8 cellular contexts compared by ENCODE assay signal in the genomic region with DNA sequence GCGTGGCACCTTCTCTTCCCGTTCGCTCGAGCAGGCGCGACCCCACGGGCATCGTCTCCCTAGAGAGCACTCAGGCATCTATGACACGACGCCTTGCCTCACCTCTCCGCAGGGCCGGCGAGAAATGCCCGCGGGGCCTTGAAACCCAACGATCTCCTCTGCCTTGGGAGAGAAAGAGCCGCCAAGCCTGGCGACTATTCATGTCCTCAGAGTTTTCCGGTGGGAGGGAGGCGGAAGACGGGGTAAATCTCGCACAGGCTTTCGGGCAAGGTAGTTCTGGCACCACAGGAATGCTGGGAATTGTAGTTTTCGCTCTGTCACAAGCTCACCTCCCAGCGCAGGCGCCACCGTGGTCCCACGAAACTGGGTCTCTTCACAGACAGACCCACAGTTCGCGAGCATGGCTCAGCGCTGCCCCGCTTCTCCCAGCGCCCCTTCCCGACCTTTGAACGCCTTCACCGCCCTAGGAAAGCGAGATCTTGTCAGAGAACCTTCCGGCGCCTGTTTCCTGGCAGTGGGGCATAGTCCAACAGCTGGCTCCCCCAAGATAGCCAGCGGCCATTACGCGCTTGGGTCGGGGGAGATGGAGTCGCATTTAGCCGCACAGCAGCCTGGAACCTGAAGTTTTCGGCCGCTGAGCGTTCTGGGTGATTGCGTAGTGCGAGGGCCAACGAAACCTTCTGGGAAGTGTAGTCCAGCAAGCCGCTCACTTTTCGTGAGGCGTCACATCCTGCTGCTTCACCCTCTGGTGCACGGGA. TPM values are rescaled to one million over a fixed set of nuclear protein-coding genes. Genes with fewer than 3 reads are reported as not detected.
A peak's percentile ranks its signal among the peaks of the same experiment; 100 is the strongest.
DNase-seq lines count a peak whose midpoint lies in the region; ATAC-seq, FAIRE-seq and TF ChIP-seq lines count a peak whose summit lies in the region.

A gene with protein sequence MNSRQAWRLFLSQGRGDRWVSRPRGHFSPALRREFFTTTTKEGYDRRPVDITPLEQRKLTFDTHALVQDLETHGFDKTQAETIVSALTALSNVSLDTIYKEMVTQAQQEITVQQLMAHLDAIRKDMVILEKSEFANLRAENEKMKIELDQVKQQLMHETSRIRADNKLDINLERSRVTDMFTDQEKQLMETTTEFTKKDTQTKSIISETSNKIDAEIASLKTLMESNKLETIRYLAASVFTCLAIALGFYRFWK (minus strand): TSS at position 597 of the 758 bp plus-strand sequence. CDS start 395 bp downstream, at position 202.

- peak within 1 kb of the TSS; percentile 89 for H2AFZ ChIP-seq in OCI-LY7 (ENCODE audit: low read length)
- peak within 1 kb of the TSS; percentile 76 for H2AFZ ChIP-seq in endothelial cell of umbilical vein (ENCODE audit: low read depth, low read length)

- POLR2A ChIA-PET in OCI-LY7 (lab: Charles Lee), result interaction anchor here (1.0 to 1.7 kb wide), 3 partner anchors 10 to 385 kb away, joined by 3 to 5 read pairs (median 3); a partner anchor contains a TSS
- POLR2A ChIA-PET in endothelial cell of umbilical vein (lab: Charles Lee), result interaction anchor here (1.0 to 1.2 kb wide), 2 partner anchors 26 to 129 kb away, joined by 3 to 5 read pairs; a partner anchor contains a TSS

- H3K27ac ChIP-seq in OCI-LY7 (ENCODE audit: low read depth, low read length, poor library complexity, severe bottlenecking) (peak within 1 kb of the TSS; percentile 76), endothelial cell of umbilical vein (ENCODE audit: insufficient read depth, low read depth, low read length) (peak within 1 kb of the TSS; percentile 86)

- H3K4me3 ChIP-seq in OCI-LY7 (ENCODE audit: low read depth, low read length, poor library complexity, severe bottlenecking) (peak within 1 kb of the TSS; percentile 76), endothelial cell of umbilical vein (replicated peaks in 1 of 3; ENCODE audit: insufficient read depth in 1 of 3, low read depth in 1 of 3, low read length in 3 of 3) (peak within 1 kb of the TSS; percentile 47 to 100 (median 85))

- H3K4me1 ChIP-seq in OCI-LY7 (ENCODE audit: insufficient read depth, low read length, poor library complexity, severe bottlenecking), result peaks cover 60% of the 10 kb centered on the region
- peaks cover 9% of the 10 kb centered on the region for H3K4me1 ChIP-seq in endothelial cell of umbilical vein (ENCODE audit: control insufficient read depth, extremely low read depth, insufficient read depth, low read length)

- H4K20me1 ChIP-seq in OCI-LY7 (ENCODE audit: insufficient read depth, low read length) (no peaks in the 10 kb centered on the region; the same call in 1 of the 2 replicates), endothelial cell of umbilical vein (replicated peaks; ENCODE audit: control insufficient read depth, extremely low read depth, insufficient read depth, low read length) (no peaks in the 10 kb centered on the region)

- H3K79me2 ChIP-seq in OCI-LY7 (ENCODE audit: insufficient read depth, low read depth, low read length) (peaks cover 25% of the 10 kb centered on the region), endothelial cell of umbilical vein (ENCODE audit: control insufficient read depth, insufficient read depth, low read length) (peaks cover 36% of the 10 kb centered on the region)

- H3K9me3 ChIP-seq in OCI-LY7 (ENCODE audit: low read length), result no peaks in the 10 kb centered on the region; the same call in 1 of the 2 replicates
- no peaks in the 10 kb centered on the region for H3K9me3 ChIP-seq in endothelial cell of umbilical vein (replicated peaks; ENCODE audit: control insufficient read depth, insufficient read depth, low read length)

- dilution Hi-C loops in endothelial cell of umbilical vein (cut with MboI; ENCODE audit: extremely low pct_ligation_motif_present, low sequenced_read_pairs), result no loop called here

- DNase-seq in DMS 273 (lab: John Stamatoyannopoulos, UW; ENCODE audit: unreplicated experiment) (peak; percentile 97), HuH-7.5 (ENCODE audit: low spot score) (peak; percentile 62), OCI-LY7 (ENCODE audit: low spot score) (peak; percentile 98), activated T-cell treated with anti-CD3 and anti-CD28 coated beads for 1 hour (ENCODE audit: low read depth) (peak; percentile 84), endothelial cell of umbilical vein (ENCODE audit: low read depth, low spot score) (peak; percentile 98), midbrain (lab: John Stamatoyannopoulos, UW) (peak; percentile 99)
- DNase-seq in stimulated activated CD8-positive, alpha-beta memory T cell treated with anti-CD3 and anti-CD28 coated beads, Interleukin-2, amount 100 ng/mL, for 1 hour (ENCODE audit: low read depth in 2 of 2), result peak; percentile 75 to 82

- BruUV-seq in OCI-LY7 (replicated peaks; lab: Mats Ljungman, UMichigan) (no TSS peak), endothelial cell of umbilical vein (replicated peaks; lab: Mats Ljungman, UMichigan) (TSS peak; percentile 82)

- CTCF ChIA-PET in OCI-LY7 (lab: Charles Lee; ENCODE audit: unreplicated experiment) (interaction anchor here (1.0 kb wide), 1 partner anchor 9 kb away, joined by 4 read pairs; no protein-coding TSS in a partner anchor), endothelial cell of umbilical vein (lab: Charles Lee) (interaction anchor here (0.7 to 1.1 kb wide), 4 partner anchors 10 to 359 kb away, joined by 3 to 5 read pairs (median 3); no protein-coding TSS in a partner anchor)

- peak within 1 kb of the TSS; percentile 90 for H3K9ac ChIP-seq in endothelial cell of umbilical vein (replicated peaks; ENCODE audit: extremely low read depth, insufficient read depth, low read length)

- peaks cover 0 to under 1% of the 10 kb centered on the region in 2 experiments for H3K27me3 ChIP-seq in endothelial cell of umbilical vein (ENCODE audit: control insufficient read depth in 2 of 2, insufficient read depth in 2 of 2, low read length in 2 of 2)

- peak; percentile 91 for FAIRE-seq in endothelial cell of umbilical vein (lab: Jason Lieb, UNC)

- H3K9me2 ChIP-seq in OCI-LY7 (ENCODE audit: insufficient read depth, low read length), result no peaks in the 10 kb centered on the region

- peak; percentile 92 for TF ChIP-seq POLR2A in endothelial cell of umbilical vein (IDR thresholded peaks at IDR 0.05; ENCODE audit: low read depth, low read length)

- H3K4me2 ChIP-seq in OCI-LY7 (ENCODE audit: low read length), result peak within 1 kb of the TSS; percentile 95
- peak within 1 kb of the TSS; percentile 90 for H3K4me2 ChIP-seq in endothelial cell of umbilical vein (ENCODE audit: insufficient read depth, low read length)

- ATAC-seq in GM21526 (IDR thresholded peaks at IDR 0.05; ENCODE audit: low FRiP score, unreplicated experiment), result peak; percentile 88

- no peaks in the 10 kb centered on the region for H3K9me1 ChIP-seq in endothelial cell of umbilical vein (replicated peaks; ENCODE audit: control insufficient read depth, extremely low read depth, insufficient read depth, low read length)

- intact Hi-C loops in OCI-LY7 (cut with micrococcal nuclease; ENCODE audit: unreplicated experiment) (loop anchor here (1.0 to 10.0 kb wide), 6 partner anchors 130 to 731 kb away; a partner anchor contains a TSS), endothelial cell of umbilical vein (cut with micrococcal nuclease) (loop anchor here (1.0 to 10.0 kb wide), 5 partner anchors 28 to 381 kb away; a partner anchor contains a TSS)

- peaks cover 11% of the 10 kb centered on the region for H3K36me3 ChIP-seq in OCI-LY7 (ENCODE audit: insufficient read depth, low read length)
- H3K36me3 ChIP-seq in endothelial cell of umbilical vein (ENCODE audit: control insufficient read depth in 2 of 2, extremely low read depth in 1 of 2, insufficient read depth in 2 of 2, low read length in 2 of 2), result no peaks in the 10 kb centered on the region

- no peak for TF ChIP-seq CTCF in OCI-LY7 (conservative IDR thresholded peaks at IDR 0.05; ENCODE audit: low read length)
- TF ChIP-seq CTCF in endothelial cell of umbilical vein (IDR thresholded peaks at IDR 0.05; ENCODE audit: extremely low read depth in 1 of 2, insufficient read depth in 1 of 2, low read depth in 1 of 2, low read length in 2 of 2), result peak; percentile 17 to 24

TF ChIP-seq in endothelial cell of umbilical vein, 7 proteins besides CTCF, POLR2A, EP300 and RAD21:
- TF ChIP-seq GATA2 (IDR thresholded peaks at IDR 0.05; ENCODE audit: insufficient read depth, insufficient read length, low read depth, low read length) (no peak), POLR2AphosphoS5 (IDR thresholded peaks at IDR 0.05; ENCODE audit: insufficient read depth, low read depth, low read length) (peak; percentile 87), EZH2 (IDR thresholded peaks at IDR 0.05; ENCODE audit: borderline replicate concordance, low read depth, low read length, severe bottlenecking) (no peak), MYC (IDR thresholded peaks at IDR 0.05; ENCODE audit: low read depth, low read length) (no peak), FOS (IDR thresholded peaks at IDR 0.05; ENCODE audit: borderline replicate concordance, insufficient read depth, low read length) (no peak), JUN (IDR thresholded peaks at IDR 0.05; ENCODE audit: borderline replicate concordance, insufficient read depth, insufficient read length, low read depth) (peak; percentile 12)
- TF ChIP-seq, protein P1, sequence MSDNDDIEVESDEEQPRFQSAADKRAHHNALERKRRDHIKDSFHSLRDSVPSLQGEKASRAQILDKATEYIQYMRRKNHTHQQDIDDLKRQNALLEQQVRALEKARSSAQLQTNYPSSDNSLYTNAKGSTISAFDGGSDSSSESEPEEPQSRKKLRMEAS (IDR thresholded peaks at IDR 0.05; ENCODE audit: insufficient read depth, insufficient read length), result peak; percentile 3

RNA-seq across cellular contexts. Expression of the gene that starts here (rescaled TPM):
- 39.3 and 54.9 TPM in 2 replicates for total RNA-seq in OCI-LY7 (2014; rRNA removed; shearing (Covaris generic))
- total RNA-seq in OCI-LY7 (2022), result 47.4 and 52.8 TPM in 2 replicates
- total RNA-seq in endothelial cell of umbilical vein, result 45.8 and 49.6 TPM in 2 replicates
- 18.7 and 24.3 TPM in 2 replicates for polyA plus RNA-seq in endothelial cell of umbilical vein
- polyA plus RNA-seq in endothelial cell of umbilical vein (2011; cell fraction: cytosol; rRNA removed), result 36.0 and 37.7 TPM in 2 replicates
- polyA plus RNA-seq in endothelial cell of umbilical vein (2011; cell fraction: nucleus; rRNA removed), result 19.5 and 25.4 TPM in 2 replicates
- 63.1 and 70.8 TPM in 2 replicates for polyA plus RNA-seq in endothelial cell of umbilical vein (2012)
- 27.8 and 32.1 TPM in 2 replicates for polyA minus RNA-seq in endothelial cell of umbilical vein
- 19.7 TPM for polyA minus RNA-seq in endothelial cell of umbilical vein (2011; cell fraction: cytosol; rRNA and poly(A)+ RNA removed)
- polyA minus RNA-seq in endothelial cell of umbilical vein (2011; cell fraction: nucleus; rRNA and poly(A)+ RNA removed), result 41.7 and 44.7 TPM in 2 replicates

Comparison
In these comparisons a context has a peak if more than half of its experiments do, and no peak if none do; other contexts are left out.
1. Peak in every context shown above with its lines: DNase-seq, ATAC-seq, H3K4me3 ChIP-seq and H3K27ac ChIP-seq.